ENCODE assay signal across 9 cellular contexts in the genomic region with DNA sequence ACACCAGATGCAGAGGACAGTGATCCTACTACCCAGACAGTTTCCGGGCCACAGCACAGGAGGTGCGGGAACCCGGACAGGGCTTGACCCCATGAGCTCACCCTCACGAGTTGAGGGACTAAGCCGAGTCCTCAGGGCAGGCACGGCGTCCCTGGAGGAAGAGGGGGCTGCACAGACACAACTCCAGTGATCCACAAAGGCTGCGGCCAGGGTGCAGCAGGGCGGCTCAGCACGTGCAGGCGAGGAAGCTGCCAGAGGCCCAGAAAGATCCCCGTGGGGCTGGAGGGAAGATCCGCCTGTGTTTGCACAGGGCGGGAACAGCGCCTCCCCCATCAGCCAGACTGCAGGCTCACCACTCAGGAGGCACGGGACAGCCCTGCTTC. TPM values are rescaled to one million over a fixed set of nuclear protein-coding genes. Genes with fewer than 3 reads are reported as not detected.
DNase-seq lines count a peak whose midpoint lies in the region; ATAC-seq and TF ChIP-seq lines count a peak whose summit lies in the region.
"Had no signal": no experiment of that assay in that cellular context is flagged by ENCODE, and none has a peak within 500 bp of the region (broad histone marks: within the 10 kb centered on the region; RNA-seq: fewer than 3 reads in every experiment).

No MANE protein-coding gene starts in this region.

- H3K27ac ChIP-seq in coronary artery (peak overlapping the region; percentile 52 to 81), mucosa of rectum (ENCODE audit: low read depth in 2 of 2, low read length in 2 of 2) (no peak overlapping the region)

- no peak for TF ChIP-seq EP300 in Ishikawa (IDR thresholded peaks at IDR 0.05; ENCODE audit: borderline replicate concordance)

- DNase-seq in AG10803 (ENCODE audit: low read depth) = no peak
- no peak for DNase-seq in coronary artery (ENCODE audit: low spot score)
- DNase-seq in NCI-H1105 (lab: John Stamatoyannopoulos, UW) = no peak
- DNase-seq in A172 (ENCODE audit: low spot score) = no peak
- no peak for DNase-seq in GM10248 (ENCODE audit: extremely low spot score)

- POLR2A ChIA-PET in GM10248 (lab: Yijun Ruan, JAX) = no interaction called here

- H3K36me3 ChIP-seq in mucosa of rectum (ENCODE audit: control insufficient read depth in 2 of 2, insufficient read depth in 2 of 2, low read length in 2 of 2) = no peaks in the 10 kb centered on the region

- no peak for TF ChIP-seq CTCF in AG10803 (conservative IDR thresholded peaks at IDR 0.05; ENCODE audit: low read length)
- no peak for TF ChIP-seq CTCF in coronary artery (IDR thresholded peaks at IDR 0.05)
- TF ChIP-seq CTCF in GM10248 (IDR thresholded peaks at IDR 0.05; ENCODE audit: control extremely low read depth, extremely low read depth, low read depth, missing control alignments) = no peak

- no peaks in the 10 kb centered on the region for H3K9me3 ChIP-seq in mucosa of rectum (ENCODE audit: control insufficient read depth in 2 of 2, low read length in 2 of 2)

- H3K4me3 ChIP-seq in AG10803 (ENCODE audit: low read length) (peak overlapping the region; percentile 29; the same call in 1 of the 2 replicates), coronary artery (peak overlapping the region; percentile 77), mucosa of rectum (ENCODE audit: low read length in 2 of 2) (peak overlapping the region in 1 of 2 donors; percentile 83)

- peak overlapping the region; percentile 14 to 53 for H3K9ac ChIP-seq in mucosa of rectum (ENCODE audit: low read depth in 1 of 2, low read length in 2 of 2)

- CTCF ChIA-PET in GM10248 (lab: Yijun Ruan, JAX) = interaction anchor here (0.9 to 7.4 kb wide), 11 partner anchors 9 to 1195 kb away, joined by 3 to 58 read pairs (median 5); no protein-coding TSS in a partner anchor

- H3K27me3 ChIP-seq in mucosa of rectum (ENCODE audit: control insufficient read depth in 2 of 2, insufficient read depth in 2 of 2, low read length in 2 of 2) = peaks cover 0 to 11% of the 10 kb centered on the region in 2 donors

- no peak for ATAC-seq in HG03457 (IDR thresholded peaks at IDR 0.05; ENCODE audit: unreplicated experiment)

- H3K4me1 ChIP-seq in mucosa of rectum (ENCODE audit: control insufficient read depth in 2 of 2, insufficient read depth in 2 of 2, low read length in 2 of 2) = peaks cover 13 to 14% of the 10 kb centered on the region in 2 donors

- no peak for TF ChIP-seq RAD21 in Ishikawa (IDR thresholded peaks at IDR 0.05; ENCODE audit: low read depth)

TF ChIP-seq in Ishikawa, 13 proteins besides CTCF, POLR2A, EP300 and RAD21:
- no peak for TF ChIP-seq CEBPB (IDR thresholded peaks at IDR 0.05)
- TF ChIP-seq TCF12 (IDR thresholded peaks at IDR 0.05; ENCODE audit: low read depth) = 0 out of 2 replicates have a peak, but pooled peaks have one; percentile 1

RNA-seq across cellular contexts. Expression of a gene that starts 45.9 kb away (rescaled TPM):
- total RNA-seq in A172 (2014; rRNA removed; shearing (Covaris generic)) = not detected in 2 replicates
- total RNA-seq: CD4-positive, CD25-positive, alpha-beta regulatory T cell had no signal

Comparison
In these comparisons a context has a peak if more than half of its experiments do, and no peak if none do; other contexts are left out.
1. H3K27ac ChIP-seq: peak in coronary artery (2 of 2); none in mucosa of rectum (0 of 2).